In the genomic region with DNA sequence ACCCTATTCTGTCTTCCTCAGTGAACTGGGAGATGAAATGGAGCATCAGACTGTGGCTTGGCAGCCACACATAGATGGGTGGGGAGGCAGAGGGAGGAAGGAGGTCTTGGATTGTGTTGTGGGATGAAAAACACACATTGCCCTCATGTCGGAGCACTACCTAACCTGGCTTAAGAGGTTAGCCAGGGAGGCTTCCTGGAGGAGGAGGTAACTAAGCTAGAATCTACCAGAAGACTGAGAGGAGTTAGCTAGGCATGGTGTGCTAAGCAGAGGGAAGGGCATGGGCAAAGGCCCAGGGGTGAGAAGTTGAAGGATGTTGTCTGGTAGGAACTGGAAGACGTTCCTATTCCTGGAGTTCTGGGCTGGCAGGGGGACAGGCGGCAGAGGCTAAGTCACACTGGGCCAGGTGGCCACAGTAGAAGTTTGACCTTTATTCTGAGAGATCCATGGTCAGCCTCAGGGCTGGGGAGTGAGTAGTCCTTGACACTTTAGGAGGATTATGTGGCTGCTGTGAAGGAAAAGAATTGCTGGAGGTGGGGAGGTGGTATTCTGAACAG, we compare ENCODE assay signal across 22 cellular contexts.
"Had no signal": no experiment of that assay in that cellular context is flagged by ENCODE, and none has a peak within 500 bp of the region (broad histone marks: within the 10 kb centered on the region; RNA-seq: fewer than 3 reads in every experiment).

No MANE protein-coding gene starts in this region.

- H3K36me3 Mint-ChIP-seq: activated naive CD4-positive, alpha-beta T cell treated with anti-CD3 and anti-CD28 coated beads, Interleukin-2, amount 10 ng/mL, durations not matched to agents 7 days and 5 days; memory B cell; naive B cell had no signal

- H3K27me3 ChIP-seq: upper lobe of right lung had no signal

- H3K27ac Mint-ChIP-seq: activated naive CD4-positive, alpha-beta T cell treated with anti-CD3 and anti-CD28 coated beads, Interleukin-2, amount 10 ng/mL, durations not matched to agents 7 days and 5 days; activated naive CD8-positive, alpha-beta T cell treated with anti-CD3 and anti-CD28 coated beads, Interleukin-2, amount 50 U/mL, for 24 hours; memory B cell; stimulated activated naive CD8-positive, alpha-beta T cell treated with anti-CD3 and anti-CD28 coated beads, Interleukin-15, Interleukin-2, amounts not matched to agents 100 ng/mL and 50 ng/mL, for 24 hours had no signal

- DNase-seq: activated CD4-positive, alpha-beta T cell treated with anti-CD3 and anti-CD28 coated beads, Interleukin-2, amount 50 U/mL, for 1 hour; activated CD8-positive, alpha-beta memory T cell treated with anti-CD3 and anti-CD28 coated beads, Interleukin-2, amount 50 U/mL, for 48 hours; activated effector memory CD4-positive, alpha-beta T cell treated with Interleukin-2 at 50 U/mL for 16 hours; activated naive CD4-positive, alpha-beta T cell treated with anti-CD3 and anti-CD28 coated beads, Interleukin-2, amount 10 ng/mL, durations not matched to agents 7 days and 5 days; activated naive CD8-positive, alpha-beta T cell treated with anti-CD3 and anti-CD28 coated beads, Interleukin-2, amount 50 U/mL, for 24 hours; activated T-cell treated with anti-CD3 and anti-CD28 coated beads, Interleukin-2, amount 50 U/mL, for 48 hours; aorta; effector CD8-positive, alpha-beta T cell; heart right ventricle; left lung; naive B cell; T-helper 1 cell; T-helper 9 cell; upper lobe of right lung had no signal

- H3K4me1 Mint-ChIP-seq: activated naive CD4-positive, alpha-beta T cell treated with anti-CD3 and anti-CD28 coated beads, Interleukin-2, amount 10 ng/mL, durations not matched to agents 7 days and 5 days; activated naive CD8-positive, alpha-beta T cell treated with anti-CD3 and anti-CD28 coated beads, Interleukin-2, amount 50 U/mL, for 24 hours had no signal

- ATAC-seq: activated CD4-positive, CD25-positive, alpha-beta regulatory T cell treated with anti-CD3 and anti-CD28 coated beads, Interleukin-2, amount 50 U/mL, for 24 hours; activated naive CD8-positive, alpha-beta T cell treated with anti-CD3 and anti-CD28 coated beads, Interleukin-2, amount 50 U/mL, for 24 hours; esophagus mucosa; gastroesophageal sphincter; heart right ventricle; left lung; mucosa of descending colon; right cardiac atrium; upper lobe of right lung had no signal

- H3K9me3 ChIP-seq: gastroesophageal sphincter, heart right ventricle, left lung, mucosa of descending colon, upper lobe of right lung had no signal

- H3K4me3 Mint-ChIP-seq: activated naive CD4-positive, alpha-beta T cell treated with anti-CD3 and anti-CD28 coated beads, Interleukin-2, amount 10 ng/mL, durations not matched to agents 7 days and 5 days; activated naive CD8-positive, alpha-beta T cell treated with anti-CD3 and anti-CD28 coated beads, Interleukin-2, amount 50 U/mL, for 24 hours; memory B cell; stimulated activated naive CD8-positive, alpha-beta T cell treated with anti-CD3 and anti-CD28 coated beads, Interleukin-15, Interleukin-2, amounts not matched to agents 100 ng/mL and 50 ng/mL, for 24 hours had no signal

- H3K27ac ChIP-seq: coronary artery, gastroesophageal sphincter, heart right ventricle, left lung had no signal

- H3K9me3 Mint-ChIP-seq: activated naive CD4-positive, alpha-beta T cell treated with anti-CD3 and anti-CD28 coated beads, Interleukin-2, amount 10 ng/mL, durations not matched to agents 7 days and 5 days; activated naive CD8-positive, alpha-beta T cell treated with anti-CD3 and anti-CD28 coated beads, Interleukin-2, amount 50 U/mL, for 24 hours; memory B cell; naive B cell; stimulated activated naive CD8-positive, alpha-beta T cell treated with anti-CD3 and anti-CD28 coated beads, Interleukin-15, Interleukin-2, amounts not matched to agents 100 ng/mL and 50 ng/mL, for 24 hours had no signal

- H3K36me3 ChIP-seq: gastroesophageal sphincter, heart right ventricle, left lung, upper lobe of right lung had no signal

- H3K4me3 ChIP-seq: coronary artery, gastroesophageal sphincter, heart right ventricle, left lung, mucosa of descending colon, upper lobe of right lung had no signal
